ENCODE assay signal across 1 cellular context in genomic region chr4:8002525-8003309, GRCh38.
TF ChIP-seq lines count a peak whose summit lies in the region.

No MANE protein-coding gene starts in this region.

TF ChIP-seq in IMR-90, 13 proteins besides CTCF, POLR2A, EP300 and RAD21 (continued from another document):
- TF ChIP-seq USF2 (IDR thresholded peaks at IDR 0.05; ENCODE audit: low read depth, low read length): no peak
